Comparison of ENCODE assay signal across 15 cellular contexts in the genomic region with DNA sequence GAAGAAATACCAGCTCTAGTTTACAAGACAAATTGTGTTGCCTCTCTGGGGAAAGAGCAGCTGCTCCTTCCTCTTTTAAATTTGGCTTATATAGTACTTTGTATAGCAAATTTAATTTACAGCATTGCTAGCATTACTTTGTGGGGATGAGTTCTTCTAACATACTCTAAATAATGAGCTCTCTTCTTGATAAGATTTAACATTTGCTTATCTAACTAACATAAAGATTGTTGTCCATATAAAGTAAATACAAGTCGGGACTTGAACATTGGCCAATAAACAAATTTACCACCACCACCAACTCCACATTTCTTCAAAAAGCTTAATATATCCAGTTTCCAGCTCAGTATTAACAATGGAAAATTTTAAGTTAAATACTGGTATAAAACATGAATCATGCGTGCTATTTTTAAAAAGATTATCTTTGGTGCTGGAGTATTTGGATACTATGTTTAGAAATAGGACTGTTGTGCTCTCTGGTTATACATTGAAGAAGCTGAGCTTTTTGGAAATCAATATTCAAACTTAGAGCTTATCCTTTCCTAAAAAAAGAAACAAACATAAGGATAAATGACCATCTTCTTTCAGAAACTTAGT.
A peak's percentile ranks its signal among the peaks of the same experiment; 100 is the strongest.
DNase-seq lines count a peak whose midpoint lies in the region; ATAC-seq and TF ChIP-seq lines count a peak whose summit lies in the region.
"Had no signal": no experiment of that assay in that cellular context is flagged by ENCODE, and none has a peak within 500 bp of the region (broad histone marks: within the 10 kb centered on the region; RNA-seq: fewer than 3 reads in every experiment).

No MANE protein-coding gene starts in this region.

- H3K36me3 Mint-ChIP-seq in WTC11 = peaks cover 5% of the 10 kb centered on the region
- H3K36me3 Mint-ChIP-seq in naive thymus-derived CD8-positive, alpha-beta T cell = no peaks in the 10 kb centered on the region

- no peak for TF ChIP-seq CTCF in NB4 (IDR thresholded peaks at IDR 0.05; ENCODE audit: low read depth, low read length)
- TF ChIP-seq CTCF in choroid plexus epithelial cell (conservative IDR thresholded peaks at IDR 0.05; ENCODE audit: low read depth, low read length) = no peak
- TF ChIP-seq CTCF in WTC11 (IDR thresholded peaks at IDR 0.05) = no peak

- TF ChIP-seq POLR2A in NB4 (IDR thresholded peaks at IDR 0.05; ENCODE audit: extremely low read depth, insufficient read length) = no peak

- CTCF ChIA-PET in WTC11 (lab: Charles Lee) = no interaction called here

- DNase-seq in NB4 (ENCODE audit: low read depth) (peak; percentile 7), choroid plexus epithelial cell (ENCODE audit: low read depth) (peak; percentile 7), myocyte (ENCODE audit: low read depth) (peak; percentile 31), WTC11 (ENCODE audit: low spot score) (no peak), middle frontal gyrus (ENCODE audit: extremely low spot score, low spot score) (no peak), NCI-H2107 treated with DMSO at 0.1 percent for 48 hours (lab: John Stamatoyannopoulos, UW; ENCODE audit: unreplicated experiment) (no peak)
- no peak for DNase-seq in naive thymus-derived CD8-positive, alpha-beta T cell
- DNase-seq: ACHN, DND-41, MV-4-11, NCI-H1436, NCI-H1930, NCI-H345, NCI-H524 treated with DMSO at 0.1 percent for 48 hours, PC-3 had no signal

- no peak overlapping the region for H3K27ac Mint-ChIP-seq in WTC11
- H3K27ac Mint-ChIP-seq in naive thymus-derived CD8-positive, alpha-beta T cell = no peak overlapping the region

- H3K4me3 ChIP-seq in NB4 (ENCODE audit: low read depth, low read length) = no peak overlapping the region
- no peak overlapping the region for H3K4me3 ChIP-seq in choroid plexus epithelial cell (ENCODE audit: low read depth, low read length)

- no peaks in the 10 kb centered on the region for H3K4me1 Mint-ChIP-seq in WTC11
- H3K4me1 Mint-ChIP-seq in naive thymus-derived CD8-positive, alpha-beta T cell = no peaks in the 10 kb centered on the region

- no peak for ATAC-seq in WTC11
- ATAC-seq in naive thymus-derived CD8-positive, alpha-beta T cell = no peak
- ATAC-seq: PC-3 had no signal

- POLR2A ChIA-PET in WTC11 (lab: Charles Lee) = no interaction called here
- POLR2A ChIA-PET in naive thymus-derived CD8-positive, alpha-beta T cell (lab: Charles Lee) = no interaction called here

- no peak overlapping the region for H3K4me3 Mint-ChIP-seq in WTC11
- H3K4me3 Mint-ChIP-seq in naive thymus-derived CD8-positive, alpha-beta T cell = no peak overlapping the region

- no peaks in the 10 kb centered on the region for H3K27me3 Mint-ChIP-seq in WTC11 (ENCODE audit: low read depth)
- peaks cover 0 to 8% (median 0%) of the 10 kb centered on the region in 5 donors for H3K27me3 Mint-ChIP-seq in naive thymus-derived CD8-positive, alpha-beta T cell

- H3K9me3 Mint-ChIP-seq in WTC11 = peaks cover 11% of the 10 kb centered on the region
- peaks cover 0 to 10% (median 0%) of the 10 kb centered on the region in 9 donors for H3K9me3 Mint-ChIP-seq in naive thymus-derived CD8-positive, alpha-beta T cell

TF ChIP-seq in WTC11, 78 proteins besides CTCF, POLR2A, EP300 and RAD21:
- no peak for TF ChIP-seq CBFB (CRISPR knock-in tag; IDR thresholded peaks at IDR 0.05; ENCODE audit: low read depth)
- no peak for TF ChIP-seq RORB (CRISPR knock-in tag; IDR thresholded peaks at IDR 0.05)
- no peak for TF ChIP-seq SOX15 (CRISPR knock-in tag; IDR thresholded peaks at IDR 0.05)
- TF ChIP-seq NR1H2 (CRISPR knock-in tag; IDR thresholded peaks at IDR 0.05) = no peak
- TF ChIP-seq, protein P1, sequence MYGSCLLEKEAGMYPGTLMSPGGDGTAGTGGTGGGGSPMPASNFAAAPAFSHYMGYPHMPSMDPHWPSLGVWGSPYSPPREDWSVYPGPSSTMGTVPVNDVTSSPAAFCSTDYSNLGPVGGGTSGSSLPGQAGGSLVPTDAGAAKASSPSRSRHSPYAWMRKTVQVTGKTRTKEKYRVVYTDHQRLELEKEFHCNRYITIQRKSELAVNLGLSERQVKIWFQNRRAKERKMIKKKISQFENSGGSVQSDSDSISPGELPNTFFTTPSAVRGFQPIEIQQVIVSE (CRISPR knock-in tag; IDR thresholded peaks at IDR 0.05; ENCODE audit: borderline replicate concordance) = no peak
- TF ChIP-seq TEAD1 (CRISPR knock-in tag; IDR thresholded peaks at IDR 0.05) = no peak
- no peak for TF ChIP-seq ZNF232 (CRISPR knock-in tag; IDR thresholded peaks at IDR 0.05)
- TF ChIP-seq CREM (CRISPR knock-in tag; IDR thresholded peaks at IDR 0.05) = no peak
- no peak for TF ChIP-seq SP1 (CRISPR knock-in tag; conservative IDR thresholded peaks at IDR 0.05)

Comparison
In these comparisons a context has a peak if more than half of its experiments do, and no peak if none do; other contexts are left out.
1. DNase-seq: peak in NB4 (single experiment), choroid plexus epithelial cell (single experiment) and myocyte (single experiment); none in WTC11 (single experiment), naive thymus-derived CD8-positive, alpha-beta T cell (0 of 10), middle frontal gyrus (single experiment) and NCI-H2107 treated with DMSO at 0.1 percent for 48 hours (single experiment).